ENCODE assay signal across 1 cellular context in genomic region chr9:21110708-21111576, GRCh38.
TF ChIP-seq lines count a peak whose summit lies in the region.

No MANE protein-coding gene starts in this region.

TF ChIP-seq in H1, 55 proteins besides CTCF, POLR2A, EP300 and RAD21:
- TF ChIP-seq MAX (IDR thresholded peaks at IDR 0.05) (no peak), SP1 (IDR thresholded peaks at IDR 0.05; ENCODE audit: low read depth, low read length) (no peak), EGR1 (IDR thresholded peaks at IDR 0.05; ENCODE audit: borderline replicate concordance, low read depth, low read length) (no peak)
